ENCODE assay signal across 25 cellular contexts in the genomic region with DNA sequence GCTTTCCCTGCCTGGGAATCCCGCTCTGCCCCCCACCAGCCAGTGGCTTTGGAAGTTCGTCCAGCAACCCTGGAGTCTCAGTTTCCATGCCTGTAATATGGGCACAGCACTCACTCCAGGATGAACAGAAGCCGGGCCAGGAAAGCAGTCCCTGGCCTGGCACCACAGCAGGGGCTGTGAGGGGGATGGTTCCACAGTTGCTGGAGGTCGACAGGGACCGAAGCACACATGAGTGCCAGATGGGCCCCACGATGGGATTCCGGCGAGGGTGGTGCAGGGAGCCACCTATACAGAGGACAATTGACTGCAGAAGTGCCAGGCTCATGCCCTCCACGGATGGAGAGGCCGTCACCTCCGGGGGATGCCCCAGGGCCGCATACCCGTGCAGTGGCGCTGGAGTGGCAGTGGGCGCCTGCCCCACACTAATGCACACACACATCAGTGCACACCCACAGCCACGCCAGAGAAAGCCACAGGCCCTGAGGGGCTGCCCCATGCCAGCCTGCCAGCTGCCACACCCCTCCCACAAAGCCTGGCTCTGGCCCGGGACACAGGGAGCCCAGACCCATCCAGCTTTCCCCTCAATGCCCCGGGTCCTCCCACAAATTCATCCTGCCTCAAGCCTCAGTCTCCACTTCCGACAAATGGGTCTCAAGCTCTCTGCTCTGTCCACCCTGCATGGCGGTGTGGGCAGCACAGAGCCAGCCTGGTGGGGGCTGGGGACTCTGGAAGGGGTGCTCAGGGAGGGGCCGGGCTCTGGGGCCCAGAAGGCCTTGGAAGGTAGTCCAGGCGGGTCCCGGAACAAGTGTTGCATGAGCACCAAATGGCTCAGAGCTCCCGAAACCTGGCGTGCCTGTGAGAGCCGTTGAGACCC. TPM values are rescaled to one million over a fixed set of nuclear protein-coding genes. Genes with fewer than 3 reads are reported as not detected.
"Had no signal": no experiment of that assay in that cellular context is flagged by ENCODE, and none has a peak within 500 bp of the region (broad histone marks: within the 10 kb centered on the region; RNA-seq: fewer than 3 reads in every experiment).

No MANE protein-coding gene starts in this region.

- H3K9me3 Mint-ChIP-seq: activated naive CD4-positive, alpha-beta T cell treated with anti-CD3 and anti-CD28 coated beads, Interleukin-2, amount 10 ng/mL, durations not matched to agents 7 days and 5 days; activated T-helper 17 cell treated with anti-CD3 and anti-CD28 coated beads, Interleukin-2, amount 50 U/mL, for 72 hours; dendritic cell treated with granulocyte-macrophage colony-stimulating factor and Interleukin-4, amounts not matched to agents 40 ng/mL and 50 ng/mL, for 4 days; nephron progenitor cell; stimulated activated naive CD8-positive, alpha-beta T cell treated with anti-CD3 and anti-CD28 coated beads, Interleukin-15, amount 100 ng/mL, for 72 hours; T-helper 1 cell treated with Interleukin-12 subunit alpha and Interleukin-12 subunit beta and Interleukin-4 antibody, amounts not matched to agents 30 μg/mL and 1 μg/mL, for 36 hours; type B pancreatic cell had no signal

- H3K4me3 ChIP-seq: adrenal gland, breast epithelium, left lung, skin epidermis had no signal

- H3K36me3 ChIP-seq: adrenal gland, breast epithelium, left lung had no signal

- H3K36me3 Mint-ChIP-seq: activated naive CD4-positive, alpha-beta T cell treated with anti-CD3 and anti-CD28 coated beads, Interleukin-2, amount 10 ng/mL, durations not matched to agents 7 days and 5 days; type B pancreatic cell had no signal

- H3K4me3 Mint-ChIP-seq: activated naive CD4-positive, alpha-beta T cell treated with anti-CD3 and anti-CD28 coated beads, Interleukin-2, amount 10 ng/mL, durations not matched to agents 7 days and 5 days; activated T-helper 17 cell treated with anti-CD3 and anti-CD28 coated beads, Interleukin-2, amount 50 U/mL, for 72 hours; dendritic cell treated with granulocyte-macrophage colony-stimulating factor and Interleukin-4, amounts not matched to agents 40 ng/mL and 50 ng/mL, for 4 days; nephron progenitor cell; stimulated activated naive CD8-positive, alpha-beta T cell treated with anti-CD3 and anti-CD28 coated beads, Interleukin-15, amount 100 ng/mL, for 72 hours; T-helper 1 cell treated with Interleukin-12 subunit alpha and Interleukin-12 subunit beta and Interleukin-4 antibody, amounts not matched to agents 30 μg/mL and 1 μg/mL, for 36 hours; type B pancreatic cell had no signal

- H3K27me3 ChIP-seq: breast epithelium, left lung had no signal

- ATAC-seq: activated T-helper 17 cell treated with anti-CD3 and anti-CD28 coated beads, Interleukin-2, amount 50 U/mL, for 72 hours; left lung; right cardiac atrium; stimulated activated naive CD8-positive, alpha-beta T cell treated with anti-CD3 and anti-CD28 coated beads, Interleukin-15, amount 100 ng/mL, for 72 hours had no signal

- H3K27ac ChIP-seq: adrenal gland, breast epithelium, left lung, skin epidermis, VCaP had no signal

- H3K9me3 ChIP-seq: adrenal gland, breast epithelium, left lung had no signal

- H3K27ac Mint-ChIP-seq: activated naive CD4-positive, alpha-beta T cell treated with anti-CD3 and anti-CD28 coated beads, Interleukin-2, amount 10 ng/mL, durations not matched to agents 7 days and 5 days; activated T-helper 17 cell treated with anti-CD3 and anti-CD28 coated beads, Interleukin-2, amount 50 U/mL, for 72 hours; dendritic cell treated with granulocyte-macrophage colony-stimulating factor and Interleukin-4, amounts not matched to agents 40 ng/mL and 50 ng/mL, for 4 days; nephron progenitor cell; stimulated activated naive CD8-positive, alpha-beta T cell treated with anti-CD3 and anti-CD28 coated beads, Interleukin-15, amount 100 ng/mL, for 72 hours; T-helper 1 cell treated with Interleukin-12 subunit alpha and Interleukin-12 subunit beta and Interleukin-4 antibody, amounts not matched to agents 30 μg/mL and 1 μg/mL, for 36 hours; type B pancreatic cell had no signal

- DNase-seq: activated CD4-positive, CD25-positive, alpha-beta regulatory T cell treated with anti-CD3 and anti-CD28 coated beads, Interleukin-2, amount 50 U/mL, for 72 hours; activated naive CD4-positive, alpha-beta T cell treated with anti-CD3 and anti-CD28 coated beads, Interleukin-2, amount 10 ng/mL, durations not matched to agents 7 days and 5 days; activated T-cell treated with anti-CD3 and anti-CD28 coated beads, Interleukin-2, amount 50 U/mL, for 1 hour; cerebellar nuclear complex; effector memory CD4-positive, alpha-beta T cell; foreskin fibroblast; nephron progenitor cell; occipital lobe; stimulated activated CD4-positive, alpha-beta T cell treated with anti-CD3 and anti-CD28 coated beads, Interleukin-15, amount 100 ng/mL, for 24 hours; stimulated activated CD4-positive, alpha-beta T cell treated with anti-CD3 and anti-CD28 coated beads, Interleukin-2, amount 100 ng/mL, for 48 hours; stimulated activated naive CD8-positive, alpha-beta T cell treated with anti-CD3 and anti-CD28 coated beads, Interleukin-15, amount 100 ng/mL, for 72 hours had no signal

- H3K4me1 ChIP-seq: adrenal gland had no signal

- H3K27me3 Mint-ChIP-seq: activated T-helper 17 cell treated with anti-CD3 and anti-CD28 coated beads, Interleukin-2, amount 50 U/mL, for 72 hours; stimulated activated naive CD8-positive, alpha-beta T cell treated with anti-CD3 and anti-CD28 coated beads, Interleukin-15, amount 100 ng/mL, for 72 hours had no signal

- FAIRE-seq: astrocyte, islet of Langerhans had no signal

RNA-seq across cellular contexts. Expression of gene ASCL2, which starts 9.7 kb away (rescaled TPM):
- total RNA-seq: astrocyte, glomerular endothelial cell, myocyte had no signal

RNA-seq across cellular contexts. Expression of gene C11orf21, which starts 41.0 kb away (rescaled TPM):
- total RNA-seq: astrocyte, glomerular endothelial cell, myocyte had no signal

RNA-seq across cellular contexts. Expression of gene TSPAN32, which starts 41.1 kb away (rescaled TPM):
- total RNA-seq: astrocyte, glomerular endothelial cell, myocyte, occipital lobe had no signal
